ENCODE assay signal across 8 cellular contexts in the genomic region with DNA sequence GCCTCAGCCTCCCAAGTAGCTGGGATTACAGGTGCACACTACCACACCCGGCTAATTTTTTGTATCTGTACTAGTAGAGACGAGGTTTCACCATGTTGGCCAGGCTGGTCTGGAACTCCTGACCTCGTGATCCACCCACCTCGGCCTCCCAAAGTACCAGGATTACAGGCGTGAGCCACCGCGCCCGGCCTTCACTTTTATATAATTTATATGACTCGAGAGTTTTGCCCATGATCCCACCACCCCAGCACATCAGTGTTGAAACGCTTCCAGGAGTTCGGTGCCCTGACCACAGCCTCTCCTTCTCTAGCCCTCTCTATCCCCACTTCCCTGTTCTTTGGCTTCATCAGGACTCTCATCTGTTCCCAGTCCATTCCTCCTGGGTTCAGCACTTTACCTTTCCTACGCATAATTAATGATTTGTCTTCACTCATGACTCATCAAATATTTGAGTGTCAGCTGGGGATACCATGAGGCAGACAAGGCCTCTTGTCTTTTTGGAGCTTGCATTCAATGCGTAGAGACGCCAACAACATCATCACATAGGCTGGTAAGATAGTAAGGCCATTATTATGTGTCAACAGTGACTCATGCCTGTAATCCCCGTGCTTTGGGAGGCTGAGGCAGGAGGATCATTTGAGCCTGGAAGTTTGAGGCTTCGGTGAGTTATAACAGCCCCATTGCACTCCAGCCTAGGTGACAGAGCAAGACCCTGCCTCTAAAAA. TPM values are rescaled to one million over a fixed set of nuclear protein-coding genes. Genes with fewer than 3 reads are reported as not detected.
DNase-seq lines count a peak whose midpoint lies in the region; ATAC-seq and TF ChIP-seq lines count a peak whose summit lies in the region.

No MANE protein-coding gene starts in this region.

- H3K27me3 ChIP-seq in right lobe of liver: no peaks in the 10 kb centered on the region

- ATAC-seq in right lobe of liver (peak in 1 of 4 donors; percentile 16), HG03442 (IDR thresholded peaks at IDR 0.05; ENCODE audit: unreplicated experiment) (no peak), GM21717 (IDR thresholded peaks at IDR 0.05; ENCODE audit: unreplicated experiment) (no peak)

- intact Hi-C loops in right lobe of liver (cut with DNase I): no loop called here

- H3K27ac ChIP-seq in right lobe of liver: peak overlapping the region; percentile 93 to 98 (median 94)

- peaks cover 17% of the 10 kb centered on the region for H3K36me3 Mint-ChIP-seq in activated naive CD8-positive, alpha-beta T cell

- TF ChIP-seq POLR2A in right lobe of liver (IDR thresholded peaks at IDR 0.05): no peak

- H3K27ac Mint-ChIP-seq in activated naive CD8-positive, alpha-beta T cell: peak overlapping the region; percentile 100

- H3K27me3 Mint-ChIP-seq in activated naive CD8-positive, alpha-beta T cell: no peaks in the 10 kb centered on the region

- TF ChIP-seq CTCF in right lobe of liver (IDR thresholded peaks at IDR 0.05): no peak

- no peaks in the 10 kb centered on the region for H3K9me3 ChIP-seq in right lobe of liver

- H3K9me3 Mint-ChIP-seq in activated naive CD8-positive, alpha-beta T cell (ENCODE audit: low read depth): no peaks in the 10 kb centered on the region

- H3K4me1 ChIP-seq in right lobe of liver: peaks cover 0 to 47% (median 19%) of the 10 kb centered on the region in 4 donors

- H3K4me1 Mint-ChIP-seq in activated naive CD8-positive, alpha-beta T cell (ENCODE audit: low read depth): peaks cover 53% of the 10 kb centered on the region

- DNase-seq in AG08396 (ENCODE audit: low spot score) (peak; percentile 49), HT-29 (ENCODE audit: low spot score) (peak; percentile 27), right lobe of liver (no peak), GM03348 (ENCODE audit: low spot score) (no peak)
- DNase-seq in stimulated activated CD8-positive, alpha-beta memory T cell treated with anti-CD3 and anti-CD28 coated beads, Interleukin-4, amount 100 ng/mL, for 48 hours: no peak

- peak overlapping the region; percentile 54 to 89 (median 64) for H3K4me3 ChIP-seq in right lobe of liver

- peaks cover 0 to 12% (median 4%) of the 10 kb centered on the region in 4 donors for H3K36me3 ChIP-seq in right lobe of liver

- WGBS in right lobe of liver (ENCODE audit: insufficient coverage, low coverage, low lambda C conversion rate, missing lambda C conversion rate): 49% methylated on average over 16 of the region's 16 CpGs

- peak overlapping the region; percentile 96 for H3K4me3 Mint-ChIP-seq in activated naive CD8-positive, alpha-beta T cell

RNA-seq across cellular contexts. Expression of gene PMF1, which starts 1.4 kb away (rescaled TPM):
- total RNA-seq in HT-29 (2014; rRNA removed; shearing (Covaris generic)): 111 and 122 TPM in 2 replicates
- total RNA-seq in right lobe of liver: 10 to 100 TPM; 21.8 to 33.8 (median 24.8) TPM

RNA-seq across cellular contexts. Expression of gene SLC25A44, which starts 20.3 kb away (rescaled TPM):
- 15.3 and 21.6 TPM in 2 replicates for total RNA-seq in HT-29 (2014; rRNA removed; shearing (Covaris generic))
- total RNA-seq in right lobe of liver: 10 to 100 TPM; 19.1 to 30.5 (median 20.0) TPM

RNA-seq across cellular contexts. Expression of gene BGLAP, which starts 27.8 kb away (rescaled TPM):
- 0.23 and 0.34 TPM in 2 replicates for total RNA-seq in HT-29 (2014; rRNA removed; shearing (Covaris generic))
- total RNA-seq in right lobe of liver: 1 to 10 TPM in 3 of 6 experiments, under 1 TPM in 1, not detected in 2; 0.44 to 1.5 (median 1.2) TPM

RNA-seq across cellular contexts. Expression of gene PAQR6, which starts 33.7 kb away (rescaled TPM):
- 6.5 and 7.0 TPM in 2 replicates for total RNA-seq in HT-29 (2014; rRNA removed; shearing (Covaris generic))
- 1 to 10 TPM in 3 of 6 experiments, under 1 TPM in 3; 0.43 to 4.0 (median 1.1) TPM for total RNA-seq in right lobe of liver

Comparison
In these comparisons a context has a peak if more than half of its experiments do, and no peak if none do; other contexts are left out.
1. DNase-seq: peak in AG08396 (single experiment) and HT-29 (single experiment); none in right lobe of liver (0 of 3), GM03348 (single experiment) and stimulated activated CD8-positive, alpha-beta memory T cell treated with anti-CD3 and anti-CD28 coated beads, Interleukin-4, amount 100 ng/mL, for 48 hours (single experiment).